8 cellular contexts compared by ENCODE assay signal in the genomic region with DNA sequence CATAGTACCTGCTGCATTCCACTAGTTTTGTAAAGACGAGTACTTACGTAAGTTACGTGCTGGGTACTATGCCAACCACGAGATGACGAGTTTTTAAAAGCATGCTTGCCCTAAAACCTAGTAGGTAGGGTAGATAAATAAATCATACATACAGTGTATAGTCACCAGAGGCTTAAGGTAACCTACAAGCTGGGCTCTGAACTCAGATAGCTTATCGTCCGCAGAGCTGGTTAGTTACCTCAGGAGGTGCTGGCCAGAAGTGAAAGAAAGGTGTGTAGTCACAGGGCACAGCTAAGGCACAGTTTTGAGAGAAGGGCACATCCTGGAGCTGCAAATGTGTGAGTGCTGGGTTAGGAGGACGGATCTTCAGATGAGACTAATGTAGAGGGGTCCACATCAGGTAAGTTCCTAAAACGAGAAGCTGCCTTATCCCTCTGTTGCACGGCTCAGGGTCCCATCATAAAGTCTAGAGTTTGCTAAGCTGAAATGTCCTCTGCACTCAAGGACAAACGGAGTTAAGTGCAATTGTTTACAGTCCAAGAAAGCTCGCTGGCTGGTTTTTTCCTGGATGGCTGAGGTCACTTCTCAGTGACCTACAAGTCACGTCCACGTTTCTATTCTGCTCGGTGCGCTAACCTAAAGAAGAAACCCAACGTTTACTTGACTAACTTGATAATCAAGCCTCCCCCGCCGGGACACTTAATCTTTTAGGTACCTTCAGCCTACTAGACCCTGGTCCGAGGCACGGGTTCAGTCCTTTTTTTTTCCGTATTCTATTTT. TPM values are rescaled to one million over a fixed set of nuclear protein-coding genes. Genes with fewer than 3 reads are reported as not detected.
DNase-seq lines count a peak whose midpoint lies in the region; ATAC-seq, FAIRE-seq and TF ChIP-seq lines count a peak whose summit lies in the region.

No MANE protein-coding gene starts in this region.

- ATAC-seq in K562 (peak; percentile 7), GM21423 (IDR thresholded peaks at IDR 0.05; ENCODE audit: unreplicated experiment) (no peak), HG03097 (IDR thresholded peaks at IDR 0.05; ENCODE audit: low FRiP score, unreplicated experiment) (no peak)

- no peak for TF ChIP-seq CTCF in GM13977 (IDR thresholded peaks at IDR 0.05; ENCODE audit: extremely low read depth, insufficient read depth, missing control alignments)
- TF ChIP-seq CTCF in HL-60 (IDR thresholded peaks at IDR 0.05; ENCODE audit: insufficient read depth, low read length) = no peak
- TF ChIP-seq CTCF in K562 (IDR thresholded peaks at IDR 0.05 in 2 of 3, conservative IDR thresholded peaks at IDR 0.05 in 1 of 3; ENCODE audit: insufficient read depth in 2 of 3, low read depth in 1 of 3, low read length in 3 of 3) = no peak
- TF ChIP-seq CTCF in testis (IDR thresholded peaks at IDR 0.05) = no peak

- H3K9me1 ChIP-seq in K562 (ENCODE audit: control insufficient read depth, insufficient read depth, low read length) = no peaks in the 10 kb centered on the region

- H3K27ac ChIP-seq in HL-60 (replicated peaks) (no peak overlapping the region), K562 (ENCODE audit: extremely low read depth, low read depth, low read length) (peak overlapping the region; percentile 68), layer of hippocampus (ENCODE audit: low read depth, low read length) (peak overlapping the region; percentile 73), testis (peak overlapping the region; percentile 76 to 88)

- H3K4me1 ChIP-seq in K562 (replicated peaks in 1 of 2; ENCODE audit: control insufficient read depth in 2 of 2, insufficient read depth in 2 of 2, low read length in 2 of 2) (peaks cover 11 to 21% of the 10 kb centered on the region in 2 experiments; a peak in 4 of 5 replicates), testis (peaks cover 5% of the 10 kb centered on the region)

- H3K4me3 ChIP-seq in HL-60 (replicated peaks; ENCODE audit: insufficient read depth, low read length) (peak overlapping the region; percentile 55), K562 (peak overlapping the region; percentile 61), testis (peak overlapping the region; percentile 72 to 87)

- no peaks in the 10 kb centered on the region for H3K9me3 ChIP-seq in K562 (replicated peaks; ENCODE audit: control insufficient read depth, insufficient read depth, low read depth, low read length)
- no peaks in the 10 kb centered on the region for H3K9me3 ChIP-seq in testis

- FAIRE-seq in K562 (lab: Jason Lieb, UNC) = no peak

- peak overlapping the region; percentile 79 to 92; a peak in 3 of 4 replicates for H3K9ac ChIP-seq in K562 (ENCODE audit: insufficient read depth in 1 of 2, low read depth in 2 of 2, low read length in 2 of 2)

- DNase-seq in GM13977 (ENCODE audit: low spot score) (peak; percentile 18), HL-60 (ENCODE audit: low read depth in 1 of 2, low spot score in 1 of 2) (no peak), K562 (ENCODE audit: extremely low read depth in 1 of 4, low spot score in 3 of 4) (peak; percentile 13 to 58 (median 18)), testis (peak; percentile 38), nucleus accumbens (lab: John Stamatoyannopoulos, UW) (no peak)

- H4K20me1 ChIP-seq in K562 (replicated peaks; ENCODE audit: control insufficient read depth, insufficient read depth, low read length) = no peaks in the 10 kb centered on the region

- CTCF ChIA-PET in K562 (lab: Yijun Ruan, JAX; ENCODE audit: low intra/inter-chr PET ratio) = no interaction called here

- H3K36me3 ChIP-seq in K562 (ENCODE audit: control insufficient read depth, insufficient read depth, low read length) (no peaks in the 10 kb centered on the region), testis (ENCODE audit: low read depth, missing control alignments) (no peaks in the 10 kb centered on the region)

- TF ChIP-seq POLR2A in K562 (conservative IDR thresholded peaks at IDR 0.05) (no peak), testis (IDR thresholded peaks at IDR 0.05) (no peak)

- H3K27me3 ChIP-seq in HL-60 (ENCODE audit: insufficient read depth, poor library complexity, severe bottlenecking) (no peaks in the 10 kb centered on the region), K562 (ENCODE audit: control insufficient read depth in 2 of 2, insufficient read depth in 2 of 2, low read length in 2 of 2) (no peaks in the 10 kb centered on the region), layer of hippocampus (ENCODE audit: control insufficient read depth, insufficient read depth, low read length) (no peaks in the 10 kb centered on the region), testis (no peaks in the 10 kb centered on the region)

- 32% methylated on average over 22 of the region's 22 CpGs for WGBS in K562 (ENCODE audit: insufficient coverage, low coverage, missing lambda C conversion rate)
- WGBS in testis, 2 donors = 23 to 32% methylated on average over 22 of the region's 22 CpGs

- intact Hi-C loops in K562 (cut with micrococcal nuclease) (loop anchor here (2.0 kb wide), 1 partner anchor 38 kb away; no protein-coding TSS in a partner anchor), testis (cut with DNase I; ENCODE audit: low total_unique reads) (no loop called here)

- no peak for TF ChIP-seq EP300 in K562 (IDR thresholded peaks at IDR 0.05; ENCODE audit: low read length)

- in situ Hi-C loops in GM13977 (cut with MboI; ENCODE audit: low pct_unique_long_range_greater_than_20kb, low sequenced_read_pairs, unreplicated experiment) (no loop called here), K562 (cut with MboI) (no loop called here)

- POLR2A ChIA-PET in K562 (lab: Yijun Ruan, JAX) = interaction anchor here (1.2 to 1.4 kb wide), 2 partner anchors 11 to 24 kb away, joined by 4 read pairs; no protein-coding TSS in a partner anchor

- peak overlapping the region; percentile 93 for H2AFZ ChIP-seq in K562 (ENCODE audit: low read depth, low read length)

- H3K4me2 ChIP-seq in K562 (ENCODE audit: insufficient read depth, low read length) = peak overlapping the region; percentile 83

- H3K79me2 ChIP-seq in K562 (ENCODE audit: control insufficient read depth, insufficient read depth, low read length) = no peaks in the 10 kb centered on the region

- TF ChIP-seq RAD21 in K562 (CRISPR knock-in tag; conservative IDR thresholded peaks at IDR 0.05 in 1 of 2, IDR thresholded peaks at IDR 0.05 in 1 of 2) = no peak

- TSS peak; percentile 80 for BruUV-seq in K562 (replicated peaks; lab: Mats Ljungman, UMichigan)

TF ChIP-seq in K562, 482 proteins besides CTCF, POLR2A, EP300 and RAD21 (continues in another document):
- TF ChIP-seq, protein P1, sequence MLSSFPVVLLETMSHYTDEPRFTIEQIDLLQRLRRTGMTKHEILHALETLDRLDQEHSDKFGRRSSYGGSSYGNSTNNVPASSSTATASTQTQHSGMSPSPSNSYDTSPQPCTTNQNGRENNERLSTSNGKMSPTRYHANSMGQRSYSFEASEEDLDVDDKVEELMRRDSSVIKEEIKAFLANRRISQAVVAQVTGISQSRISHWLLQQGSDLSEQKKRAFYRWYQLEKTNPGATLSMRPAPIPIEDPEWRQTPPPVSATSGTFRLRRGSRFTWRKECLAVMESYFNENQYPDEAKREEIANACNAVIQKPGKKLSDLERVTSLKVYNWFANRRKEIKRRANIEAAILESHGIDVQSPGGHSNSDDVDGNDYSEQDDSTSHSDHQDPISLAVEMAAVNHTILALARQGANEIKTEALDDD (IDR thresholded peaks at IDR 0.05) = peak; percentile 79
- TF ChIP-seq HDGF (IDR thresholded peaks at IDR 0.05) = no peak
- no peak for TF ChIP-seq RUNX1 (IDR thresholded peaks at IDR 0.05; ENCODE audit: low read depth)
- peak; percentile 9 for TF ChIP-seq RBBP5 (IDR thresholded peaks at IDR 0.05; ENCODE audit: borderline replicate concordance, insufficient read depth, low read length, poor library complexity, severe bottlenecking)
- TF ChIP-seq, protein P2, sequence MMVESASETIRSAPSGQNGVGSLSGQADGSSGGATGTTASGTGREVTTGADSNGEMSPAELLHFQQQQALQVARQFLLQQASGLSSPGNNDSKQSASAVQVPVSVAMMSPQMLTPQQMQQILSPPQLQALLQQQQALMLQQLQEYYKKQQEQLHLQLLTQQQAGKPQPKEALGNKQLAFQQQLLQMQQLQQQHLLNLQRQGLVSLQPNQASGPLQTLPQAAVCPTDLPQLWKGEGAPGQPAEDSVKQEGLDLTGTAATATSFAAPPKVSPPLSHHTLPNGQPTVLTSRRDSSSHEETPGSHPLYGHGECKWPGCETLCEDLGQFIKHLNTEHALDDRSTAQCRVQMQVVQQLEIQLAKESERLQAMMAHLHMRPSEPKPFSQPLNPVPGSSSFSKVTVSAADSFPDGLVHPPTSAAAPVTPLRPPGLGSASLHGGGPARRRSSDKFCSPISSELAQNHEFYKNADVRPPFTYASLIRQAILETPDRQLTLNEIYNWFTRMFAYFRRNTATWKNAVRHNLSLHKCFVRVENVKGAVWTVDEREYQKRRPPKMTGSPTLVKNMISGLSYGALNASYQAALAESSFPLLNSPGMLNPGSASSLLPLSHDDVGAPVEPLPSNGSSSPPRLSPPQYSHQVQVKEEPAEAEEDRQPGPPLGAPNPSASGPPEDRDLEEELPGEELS (CRISPR knock-in tag; IDR thresholded peaks at IDR 0.05; ENCODE audit: borderline replicate concordance) = no peak

RNA-seq across cellular contexts. Expression of a gene that starts 1.1 kb away (rescaled TPM):
- 2.5 and 4.8 TPM in 2 replicates for total RNA-seq in K562 (2011; cell fraction: chromatin; rRNA removed; ENCODE audit: low replicate concordance)
- total RNA-seq in K562 (2011; cell fraction: nucleolus; rRNA removed) = 1.1 and 1.7 TPM in 2 replicates
- total RNA-seq in K562 (2011; cell fraction: nucleoplasm; rRNA removed) = 2.3 and 3.9 TPM in 2 replicates
- total RNA-seq in K562 (2014; rRNA removed) (4.9 and 6.8 TPM in 2 replicates), K562 (2014; rRNA removed; fragmentation: Illumina TruSeq; extraction: Trizol) (8.6 and 9.2 TPM in 2 replicates), K562 (2015; rRNA removed; fragmentation: Illumina TruSeq; extraction: Trizol) (8.9 and 10.1 TPM in 2 replicates), K562 (2021) (5.8 and 6.4 TPM in 2 replicates), testis (10 to 100 TPM; 13.1 to 23.1 TPM)
- polyA plus RNA-seq in K562 (2011; rRNA removed) (4.3 and 5.3 TPM in 2 replicates), K562 (2014; fragmentation: Illumina TruSeq; extraction: Trizol) (9.7 and 9.9 TPM in 2 replicates), K562 (2014; fragmentation: Nextera tagmentation; extraction: Ambion mirVana) (1 to 10 TPM; 7.9 to 8.6 TPM), K562 (2014; rRNA removed) (7.3 and 10.0 TPM in 2 replicates), testis (ENCODE audit: insufficient read depth, low read depth, low replicate concordance) (25.8 TPM)
- polyA plus RNA-seq in K562 (2011; cell fraction: cytosol; rRNA removed) = 2.7 and 4.1 TPM in 2 replicates
- 3.3 and 4.3 TPM in 2 replicates for polyA plus RNA-seq in K562 (2011; cell fraction: nucleus; rRNA removed)
- 8.9 and 13.9 TPM in 2 replicates for polyA plus RNA-seq in K562 (2012)
- 3.8 and 5.8 TPM in 2 replicates for polyA minus RNA-seq in K562 (2011; rRNA and poly(A)+ RNA removed)
- 0.86 and 1.5 TPM in 2 replicates for polyA minus RNA-seq in K562 (2011; cell fraction: cytosol; rRNA and poly(A)+ RNA removed)
- polyA minus RNA-seq in K562 (2011; cell fraction: nucleus; rRNA and poly(A)+ RNA removed) = 0.94 and 2.1 TPM in 2 replicates

Comparison
In these comparisons a context has a peak if more than half of its experiments do, and no peak if none do; other contexts are left out.
1. DNase-seq: peak in GM13977 (single experiment), K562 (4 of 4) and testis (single experiment); none in HL-60 (0 of 2) and nucleus accumbens (0 of 56).
2. Peak in every context shown above with its lines, with median percentiles within 50 percentile points of each other: H3K4me3 ChIP-seq.